ENCODE assay signal across 8 cellular contexts in genomic region chr6:144265390-144265789, GRCh38. TPM values are rescaled to one million over a fixed set of nuclear protein-coding genes. Genes with fewer than 3 reads are reported as not detected.
DNase-seq lines count a peak whose midpoint lies in the region; ATAC-seq and FAIRE-seq lines count a peak whose summit lies in the region.

No MANE protein-coding gene starts in this region.

- H3K36me3 Mint-ChIP-seq in naive thymus-derived CD8-positive, alpha-beta T cell: peaks cover 0 to 4% (median 3%) of the 10 kb centered on the region in 3 donors

- peak overlapping the region; percentile 32 for H3K27ac ChIP-seq in muscle layer of duodenum (ENCODE audit: low read length)

- peaks cover 0 to 10% (median 0%) of the 10 kb centered on the region in 9 donors for H3K9me3 Mint-ChIP-seq in naive thymus-derived CD8-positive, alpha-beta T cell

- no peaks in the 10 kb centered on the region for H3K9me3 ChIP-seq in muscle layer of duodenum (ENCODE audit: control insufficient read depth in 1 of 2, low read length in 2 of 2)

- peak; percentile 93 for ATAC-seq in HG03460 (IDR thresholded peaks at IDR 0.05; ENCODE audit: unreplicated experiment)
- ATAC-seq in naive thymus-derived CD8-positive, alpha-beta T cell: no peak

- no peaks in the 10 kb centered on the region for H3K27me3 Mint-ChIP-seq in naive thymus-derived CD8-positive, alpha-beta T cell

- H3K27ac Mint-ChIP-seq in naive thymus-derived CD8-positive, alpha-beta T cell: no peak overlapping the region

- no peaks in the 10 kb centered on the region for H3K36me3 ChIP-seq in muscle layer of duodenum (ENCODE audit: control insufficient read depth in 1 of 2, insufficient read depth in 2 of 2, low read length in 2 of 2)

- POLR2A ChIA-PET in naive thymus-derived CD8-positive, alpha-beta T cell (lab: Charles Lee): no interaction called here

- no peak overlapping the region for H3K4me3 ChIP-seq in muscle layer of duodenum (ENCODE audit: low read depth in 1 of 2, low read length in 2 of 2)

- DNase-seq in GM19239 (ENCODE audit: insufficient read length, low spot score): peak; percentile 24
- DNase-seq in astrocyte of the hippocampus (ENCODE audit: low read depth, low spot score): peak; percentile 89
- DNase-seq in NCI-H2107 treated with DMSO at 0.1 percent for 48 hours (lab: John Stamatoyannopoulos, UW; ENCODE audit: unreplicated experiment): no peak
- no peak for DNase-seq in naive thymus-derived CD8-positive, alpha-beta T cell
- DNase-seq in NCI-H510A treated with DMSO at 0.1 percent for 48 hours (lab: John Stamatoyannopoulos, UW): no peak
- no peak for DNase-seq in OCI-M2 (lab: John Stamatoyannopoulos, UW; ENCODE audit: unreplicated experiment)

- no peaks in the 10 kb centered on the region for H3K27me3 ChIP-seq in muscle layer of duodenum (ENCODE audit: low read depth, low read length)

- H3K4me1 Mint-ChIP-seq in naive thymus-derived CD8-positive, alpha-beta T cell: peaks cover 0 to 6% (median 0%) of the 10 kb centered on the region in 4 donors

- FAIRE-seq in GM19239 (lab: Jason Lieb, UNC): peak; percentile 74

- H3K4me1 ChIP-seq in muscle layer of duodenum (ENCODE audit: control insufficient read depth in 1 of 2, insufficient read depth in 2 of 2, low read length in 2 of 2): no peaks in the 10 kb centered on the region

- no peak overlapping the region for H3K4me3 Mint-ChIP-seq in naive thymus-derived CD8-positive, alpha-beta T cell

RNA-seq across cellular contexts. Expression of gene UTRN, which starts 19.7 kb away (rescaled TPM):
- total RNA-seq in naive thymus-derived CD8-positive, alpha-beta T cell: 100 to 1,000 TPM; 140 to 153 TPM
- 10 to 100 TPM; 37.9 to 40.3 (median 38.2) TPM for polyA plus RNA-seq in naive thymus-derived CD8-positive, alpha-beta T cell

Comparison
In these comparisons a context has a peak if more than half of its experiments do, and no peak if none do; other contexts are left out.
1. DNase-seq: peak in GM19239 (single experiment) and astrocyte of the hippocampus (single experiment); none in NCI-H2107 treated with DMSO at 0.1 percent for 48 hours (single experiment), naive thymus-derived CD8-positive, alpha-beta T cell (0 of 10), NCI-H510A treated with DMSO at 0.1 percent for 48 hours (single experiment) and OCI-M2 (single experiment).